In genomic region chr4:80073362-80074008, GRCh38 we compare ENCODE assay signal across 9 cellular contexts. TPM values are rescaled to one million over a fixed set of nuclear protein-coding genes. Genes with fewer than 3 reads are reported as not detected.
DNase-seq lines count a peak whose midpoint lies in the region; ATAC-seq, FAIRE-seq and TF ChIP-seq lines count a peak whose summit lies in the region.
"Had no signal": no experiment of that assay in that cellular context is flagged by ENCODE, and none has a peak within 500 bp of the region (broad histone marks: within the 10 kb centered on the region; RNA-seq: fewer than 3 reads in every experiment).

No MANE protein-coding gene starts in this region.

- H3K9ac ChIP-seq in endothelial cell of umbilical vein (replicated peaks; ENCODE audit: extremely low read depth, insufficient read depth, low read length): peak overlapping the region; percentile 76

- intact Hi-C loops in endothelial cell of umbilical vein (cut with micrococcal nuclease): loop anchor here (1.0 to 10.0 kb wide), 6 partner anchors 54 to 423 kb away; partner anchors contain the start of gene CFAP299

- H3K4me2 ChIP-seq in endothelial cell of umbilical vein (ENCODE audit: insufficient read depth, low read length): peak overlapping the region; percentile 94

- H3K4me1 ChIP-seq in SJSA1 (replicated peaks): peaks cover 29% of the 10 kb centered on the region
- peaks cover 47% of the 10 kb centered on the region for H3K4me1 ChIP-seq in endothelial cell of umbilical vein (ENCODE audit: control insufficient read depth, extremely low read depth, insufficient read depth, low read length)
- H3K4me1 ChIP-seq in neutrophil (ENCODE audit: control insufficient read depth in 1 of 2, insufficient read depth in 1 of 2, low read depth in 1 of 2, low read length in 1 of 2): peaks cover 78 to 80% of the 10 kb centered on the region in 2 experiments

- dilution Hi-C loops in endothelial cell of umbilical vein (cut with MboI; ENCODE audit: extremely low pct_ligation_motif_present, low sequenced_read_pairs): no loop called here

- H3K27me3 ChIP-seq in SJSA1 (replicated peaks): no peaks in the 10 kb centered on the region
- H3K27me3 ChIP-seq in endothelial cell of umbilical vein (ENCODE audit: control insufficient read depth in 2 of 2, insufficient read depth in 2 of 2, low read length in 2 of 2): no peaks in the 10 kb centered on the region
- no peaks in the 10 kb centered on the region for H3K27me3 ChIP-seq in neutrophil

- TF ChIP-seq CTCF in endothelial cell of umbilical vein (IDR thresholded peaks at IDR 0.05; ENCODE audit: extremely low read depth in 1 of 2, insufficient read depth in 1 of 2, low read depth in 1 of 2, low read length in 2 of 2) (no peak), neutrophil (IDR thresholded peaks at IDR 0.05) (peak; percentile 10)

- ATAC-seq in HG03045 (IDR thresholded peaks at IDR 0.05; ENCODE audit: unreplicated experiment): peak; percentile 43

- H3K79me2 ChIP-seq in endothelial cell of umbilical vein (ENCODE audit: control insufficient read depth, insufficient read depth, low read length): peaks cover 32% of the 10 kb centered on the region

- no peaks in the 10 kb centered on the region for H3K9me1 ChIP-seq in endothelial cell of umbilical vein (replicated peaks; ENCODE audit: control insufficient read depth, extremely low read depth, insufficient read depth, low read length)

- CTCF ChIA-PET in endothelial cell of umbilical vein (lab: Charles Lee): interaction anchor here (0.5 to 3.4 kb wide), 9 partner anchors 8 to 156 kb away, joined by 3 to 31 read pairs (median 6); no protein-coding TSS in a partner anchor

- BruUV-seq in endothelial cell of umbilical vein (replicated peaks; lab: Mats Ljungman, UMichigan): no TSS peak

- H3K36me3 ChIP-seq in SJSA1 (peaks cover 24% of the 10 kb centered on the region), endothelial cell of umbilical vein (ENCODE audit: control insufficient read depth in 2 of 2, extremely low read depth in 1 of 2, insufficient read depth in 2 of 2, low read length in 2 of 2) (no peaks in the 10 kb centered on the region), neutrophil (peaks cover 12% of the 10 kb centered on the region)

- no peak for TF ChIP-seq POLR2A in endothelial cell of umbilical vein (IDR thresholded peaks at IDR 0.05; ENCODE audit: low read depth, low read length)
- TF ChIP-seq POLR2A in H54 (IDR thresholded peaks at IDR 0.05; ENCODE audit: low read depth, low read length): no peak

- FAIRE-seq in endothelial cell of umbilical vein (lab: Jason Lieb, UNC) (no peak), H54 (lab: Jason Lieb, UNC) (no peak)
- FAIRE-seq: islet of Langerhans had no signal

- no peaks in the 10 kb centered on the region for H4K20me1 ChIP-seq in endothelial cell of umbilical vein (replicated peaks; ENCODE audit: control insufficient read depth, extremely low read depth, insufficient read depth, low read length)

- H3K4me3 ChIP-seq in SJSA1 (peak overlapping the region; percentile 74), endothelial cell of umbilical vein (replicated peaks in 1 of 3; ENCODE audit: insufficient read depth in 1 of 3, low read depth in 1 of 3, low read length in 3 of 3) (peak overlapping the region; percentile 62 to 95 (median 88)), neutrophil (ENCODE audit: low read depth in 1 of 2, low read length in 1 of 2) (peak overlapping the region; percentile 89 to 95)

- H3K9me3 ChIP-seq in SJSA1 (replicated peaks): no peaks in the 10 kb centered on the region
- no peaks in the 10 kb centered on the region for H3K9me3 ChIP-seq in endothelial cell of umbilical vein (replicated peaks; ENCODE audit: control insufficient read depth, insufficient read depth, low read length)
- no peaks in the 10 kb centered on the region for H3K9me3 ChIP-seq in neutrophil

- peak; percentile 13 for DNase-seq in activated effector memory CD4-positive, alpha-beta T cell treated with Interleukin-2 at 50 U/mL for 16 hours
- DNase-seq in activated effector memory CD4-positive, alpha-beta T cell treated with anti-CD3 and anti-CD28 coated beads, Interleukin-2, amount 50 U/mL, for 16 hours: no peak
- DNase-seq in SJSA1 (ENCODE audit: low read depth in 1 of 2, low spot score in 2 of 2) (no peak), endothelial cell of umbilical vein (ENCODE audit: low read depth, low spot score) (no peak), dermis blood vessel endothelial cell (no peak), H54 (ENCODE audit: insufficient read length, low spot score) (no peak)

- peak overlapping the region; percentile 78 for H3K27ac ChIP-seq in SJSA1
- H3K27ac ChIP-seq in endothelial cell of umbilical vein (ENCODE audit: insufficient read depth, low read depth, low read length): peak overlapping the region; percentile 82
- peak overlapping the region; percentile 97 for H3K27ac ChIP-seq in neutrophil

- POLR2A ChIA-PET in endothelial cell of umbilical vein (lab: Charles Lee): interaction anchor here (1.2 kb wide), 1 partner anchor 61 kb away, joined by 3 read pairs; no protein-coding TSS in a partner anchor

- peak overlapping the region; percentile 69 for H2AFZ ChIP-seq in endothelial cell of umbilical vein (ENCODE audit: low read depth, low read length)

TF ChIP-seq in endothelial cell of umbilical vein, 7 proteins besides CTCF, POLR2A, EP300 and RAD21:
- TF ChIP-seq POLR2AphosphoS5 (IDR thresholded peaks at IDR 0.05; ENCODE audit: insufficient read depth, low read depth, low read length): no peak
- TF ChIP-seq JUN (IDR thresholded peaks at IDR 0.05; ENCODE audit: borderline replicate concordance, insufficient read depth, insufficient read length, low read depth): no peak
- TF ChIP-seq MYC (IDR thresholded peaks at IDR 0.05; ENCODE audit: low read depth, low read length): no peak
- no peak for TF ChIP-seq GATA2 (IDR thresholded peaks at IDR 0.05; ENCODE audit: insufficient read depth, insufficient read length, low read depth, low read length)
- TF ChIP-seq EZH2 (IDR thresholded peaks at IDR 0.05; ENCODE audit: borderline replicate concordance, low read depth, low read length, severe bottlenecking): no peak
- TF ChIP-seq, protein P1, sequence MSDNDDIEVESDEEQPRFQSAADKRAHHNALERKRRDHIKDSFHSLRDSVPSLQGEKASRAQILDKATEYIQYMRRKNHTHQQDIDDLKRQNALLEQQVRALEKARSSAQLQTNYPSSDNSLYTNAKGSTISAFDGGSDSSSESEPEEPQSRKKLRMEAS (IDR thresholded peaks at IDR 0.05; ENCODE audit: insufficient read depth, insufficient read length): no peak
- TF ChIP-seq FOS (IDR thresholded peaks at IDR 0.05; ENCODE audit: borderline replicate concordance, insufficient read depth, low read length): no peak

RNA-seq across cellular contexts. Expression of gene ANTXR2, which starts 0.5 kb away (rescaled TPM):
- total RNA-seq in SJSA1 (2014; rRNA removed; shearing (Covaris generic)): 57.8 and 72.0 TPM in 2 replicates
- total RNA-seq in endothelial cell of umbilical vein: 64.6 and 71.9 TPM in 2 replicates
- 4.6 and 6.6 TPM in 2 replicates for polyA plus RNA-seq in endothelial cell of umbilical vein
- polyA plus RNA-seq in endothelial cell of umbilical vein (2011; cell fraction: cytosol; rRNA removed): 13.2 and 13.5 TPM in 2 replicates
- 15.0 and 21.8 TPM in 2 replicates for polyA plus RNA-seq in endothelial cell of umbilical vein (2011; cell fraction: nucleus; rRNA removed)
- polyA plus RNA-seq in endothelial cell of umbilical vein (2012): 60.4 and 88.5 TPM in 2 replicates
- 19.8 and 21.8 TPM in 2 replicates for polyA minus RNA-seq in endothelial cell of umbilical vein
- polyA minus RNA-seq in endothelial cell of umbilical vein (2011; cell fraction: cytosol; rRNA and poly(A)+ RNA removed): not detected
- polyA minus RNA-seq in endothelial cell of umbilical vein (2011; cell fraction: nucleus; rRNA and poly(A)+ RNA removed): 39.5 and 44.4 TPM in 2 replicates
- total RNA-seq in dermis blood vessel endothelial cell: 36.2 and 36.7 TPM in 2 replicates
